ENCODE assay signal across 36 cellular contexts in genomic region chr13:98118865-98119264, GRCh38. TPM values are rescaled to one million over a fixed set of nuclear protein-coding genes. Genes with fewer than 3 reads are reported as not detected.
"Had no signal": no experiment of that assay in that cellular context is flagged by ENCODE, and none has a peak within 500 bp of the region (broad histone marks: within the 10 kb centered on the region; RNA-seq: fewer than 3 reads in every experiment).

No MANE protein-coding gene starts in this region.

- FAIRE-seq: urothelium cell line had no signal

- H3K27ac Mint-ChIP-seq: naive thymus-derived CD4-positive, alpha-beta T cell; natural killer cell; nephron; progenitor cell of endocrine pancreas; stimulated activated memory B cell treated with anti-CD40 and anti-IgM and Interleukin-4, amounts not matched to agents 10 μg/mL and 1 μg/mL and 100 μg/mL, for 72 hours; stimulated activated naive CD8-positive, alpha-beta T cell treated with anti-CD3 and anti-CD28 coated beads, Interleukin-15, Interleukin-2, amounts not matched to agents 100 ng/mL and 50 ng/mL, for 24 hours had no signal

- H3K4me3 ChIP-seq: ovary, psoas muscle, skin epidermis, smooth muscle cell, spleen, stomach, thoracic aorta, thyroid gland, tibial nerve, upper lobe of left lung, vagina had no signal

- H3K79me2 ChIP-seq: parathyroid adenoma had no signal

- H3K4me3 Mint-ChIP-seq: naive thymus-derived CD4-positive, alpha-beta T cell; natural killer cell; nephron; stimulated activated memory B cell treated with anti-CD40 and anti-IgM and Interleukin-4, amounts not matched to agents 10 μg/mL and 1 μg/mL and 100 μg/mL, for 72 hours; stimulated activated naive CD8-positive, alpha-beta T cell treated with anti-CD3 and anti-CD28 coated beads, Interleukin-15, Interleukin-2, amounts not matched to agents 100 ng/mL and 50 ng/mL, for 24 hours had no signal

- H3K36me3 ChIP-seq: ovary, spleen, stomach, thoracic aorta, thyroid gland, tibial nerve, upper lobe of left lung, vagina had no signal

- H3K9me3 Mint-ChIP-seq: natural killer cell had no signal

- H3K27me3 ChIP-seq: ovary, spleen, stomach, thyroid gland, tibial nerve, upper lobe of left lung, vagina had no signal

- H2AFZ ChIP-seq: parathyroid adenoma had no signal

- H3K9me3 ChIP-seq: psoas muscle, thoracic aorta, thyroid gland, vagina had no signal

- DNase-seq: naive thymus-derived CD4-positive, alpha-beta T cell; natural killer cell; occipital lobe; ovary; posterior cingulate gyrus; psoas muscle; right cardiac atrium; spleen; stimulated activated CD4-positive, alpha-beta T cell treated with anti-CD3 and anti-CD28 coated beads, Interleukin-12 subunit alpha, Interleukin-12 subunit beta, amount 100 ng/mL, for 4 hours; stimulated activated CD4-positive, alpha-beta T cell treated with anti-CD3 and anti-CD28 coated beads, Interleukin-1b, Interleukin-23, amount 100 ng/mL, for 48 hours; stimulated activated CD4-positive, alpha-beta T cell treated with anti-CD3 and anti-CD28 coated beads, Interleukin-4, amount 100 ng/mL, for 1 hour; stimulated activated CD4-positive, alpha-beta T cell treated with anti-CD3 and anti-CD28 coated beads, Interleukin-4, amount 100 ng/mL, for 4 hours; stimulated activated CD8-positive, alpha-beta memory T cell treated with anti-CD3 and anti-CD28 coated beads, Interleukin-4, amount 100 ng/mL, for 48 hours; stimulated activated naive CD4-positive, alpha-beta T cell treated with Interleukin-2 at 50 U/mL for 16 hours; stomach; thyroid gland; trophoblast cell; upper lobe of left lung had no signal

- H3K9ac ChIP-seq: parathyroid adenoma had no signal

- H3K27ac ChIP-seq: ovary, parathyroid adenoma, psoas muscle, skin epidermis, spleen, stomach, thoracic aorta, thyroid gland, tibial nerve, upper lobe of left lung, vagina had no signal

- H3K4me1 ChIP-seq: parathyroid adenoma, psoas muscle, spleen, stomach, thyroid gland, tibial nerve, upper lobe of left lung, vagina had no signal

- H3K4me2 ChIP-seq: smooth muscle cell had no signal

- H3K36me3 Mint-ChIP-seq: naive thymus-derived CD4-positive, alpha-beta T cell; natural killer cell had no signal

- H3K4me1 Mint-ChIP-seq: naive thymus-derived CD4-positive, alpha-beta T cell; natural killer cell; nephron; stimulated activated memory B cell treated with anti-CD40 and anti-IgM and Interleukin-4, amounts not matched to agents 10 μg/mL and 1 μg/mL and 100 μg/mL, for 72 hours had no signal

- ATAC-seq: naive thymus-derived CD4-positive, alpha-beta T cell; natural killer cell; psoas muscle; right cardiac atrium; sciatic nerve; stimulated activated memory B cell treated with anti-CD40 and anti-IgM and Interleukin-4, amounts not matched to agents 10 μg/mL and 1 μg/mL and 100 μg/mL, for 72 hours had no signal

- H3K27me3 Mint-ChIP-seq: progenitor cell of endocrine pancreas; stimulated activated memory B cell treated with anti-CD40 and anti-IgM and Interleukin-4, amounts not matched to agents 10 μg/mL and 1 μg/mL and 100 μg/mL, for 72 hours; stimulated activated naive CD8-positive, alpha-beta T cell treated with anti-CD3 and anti-CD28 coated beads, Interleukin-15, Interleukin-2, amounts not matched to agents 100 ng/mL and 50 ng/mL, for 24 hours had no signal

RNA-seq across cellular contexts. Expression of gene RNF113B, which starts 58.2 kb away (rescaled TPM):
- total RNA-seq: naive thymus-derived CD4-positive, alpha-beta T cell; natural killer cell; occipital lobe; osteoblast; ovary; progenitor cell of endocrine pancreas; psoas muscle; renal cortical epithelial cell; right cardiac atrium; sciatic nerve; smooth muscle cell; spleen; stomach; subcutaneous adipose tissue; temporal lobe; thoracic aorta; thyroid gland; tibial nerve; upper lobe of left lung; ureter; vagina had no signal
- polyA plus RNA-seq: naive thymus-derived CD4-positive, alpha-beta T cell; neural cell; psoas muscle; right cardiac atrium; spleen; stomach had no signal
